21 cellular contexts compared by ENCODE assay signal in genomic region chr12:95484524-95484923, GRCh38. TPM values are rescaled to one million over a fixed set of nuclear protein-coding genes. Genes with fewer than 3 reads are reported as not detected.
DNase-seq lines count a peak whose midpoint lies in the region; ATAC-seq and TF ChIP-seq lines count a peak whose summit lies in the region.
"Had no signal": no experiment of that assay in that cellular context is flagged by ENCODE, and none has a peak within 500 bp of the region (broad histone marks: within the 10 kb centered on the region; RNA-seq: fewer than 3 reads in every experiment).

No MANE protein-coding gene starts in this region.

- H3K9me3 ChIP-seq in breast epithelium, result no peaks in the 10 kb centered on the region
- H3K9me3 ChIP-seq: neutrophil, thyroid gland had no signal

- no peak for TF ChIP-seq POLR2A in breast epithelium (IDR thresholded peaks at IDR 0.05)

- H3K4me1 ChIP-seq in breast epithelium, result no peaks in the 10 kb centered on the region
- H3K4me1 ChIP-seq: thyroid gland had no signal

- no TSS peak for BruUV-seq in MCF 10A (replicated peaks; lab: Mats Ljungman, UMichigan)

- intact Hi-C loops in MCF 10A (cut with micrococcal nuclease), result no loop called here
- intact Hi-C loops in breast epithelium (cut with DNase I; ENCODE audit: low total_unique reads), result no loop called here

- CTCF ChIA-PET in MCF 10A (lab: Yijun Ruan, JAX), result no interaction called here

- no peak overlapping the region for H3K4me3 ChIP-seq in breast epithelium
- H3K4me3 ChIP-seq: dorsolateral prefrontal cortex, thyroid gland had no signal

- no peaks in the 10 kb centered on the region for H3K9me3 Mint-ChIP-seq in MCF 10A (ENCODE audit: unreplicated experiment)
- H3K9me3 Mint-ChIP-seq: immature natural killer cell; stimulated activated memory B cell treated with anti-CD40 and anti-IgM and Interleukin-4, amounts not matched to agents 10 μg/mL and 1 μg/mL and 100 μg/mL, for 72 hours had no signal

- H3K27ac Mint-ChIP-seq in MCF 10A (ENCODE audit: low read depth, unreplicated experiment), result no peak overlapping the region
- H3K27ac Mint-ChIP-seq: stimulated activated memory B cell treated with anti-CD40 and anti-IgM and Interleukin-4, amounts not matched to agents 10 μg/mL and 1 μg/mL and 100 μg/mL, for 72 hours had no signal

- peaks cover 74% of the 10 kb centered on the region for H3K36me3 Mint-ChIP-seq in MCF 10A (ENCODE audit: insufficient read depth, unreplicated experiment)

- POLR2A ChIA-PET in MCF 10A (lab: Yijun Ruan, JAX), result no interaction called here

- DNase-seq in MCF 10A (ENCODE audit: unreplicated experiment) (peak; percentile 16), breast epithelium (ENCODE audit: low spot score in 2 of 2) (no peak), fibroblast of gingiva (ENCODE audit: low read depth) (peak; percentile 58), AG20443 (ENCODE audit: low spot score) (no peak), RKO (ENCODE audit: low spot score) (no peak)
- no peak for DNase-seq in stimulated activated CD4-positive, alpha-beta T cell treated with anti-CD3 and anti-CD28 coated beads, Interleukin-4, amount 100 ng/mL, for 1 hour
- DNase-seq: activated CD4-positive, alpha-beta T cell treated with anti-CD3 and anti-CD28 coated beads for 4 hours; activated naive CD4-positive, alpha-beta T cell; brain microvascular endothelial cell; DND-41; dorsolateral prefrontal cortex; immature natural killer cell; NCI-H2107; NCI-H524 treated with DMSO at 0.1 percent for 48 hours; right cardiac atrium; thyroid gland had no signal

- peaks cover 3% of the 10 kb centered on the region for H3K36me3 ChIP-seq in breast epithelium

- TF ChIP-seq CTCF in MCF 10A (IDR thresholded peaks at IDR 0.05; ENCODE audit: unreplicated experiment) (no peak), breast epithelium (IDR thresholded peaks at IDR 0.05) (no peak)

- no peak overlapping the region for H3K4me3 Mint-ChIP-seq in MCF 10A (ENCODE audit: unreplicated experiment)
- H3K4me3 Mint-ChIP-seq: immature natural killer cell; stimulated activated memory B cell treated with anti-CD40 and anti-IgM and Interleukin-4, amounts not matched to agents 10 μg/mL and 1 μg/mL and 100 μg/mL, for 72 hours had no signal

- peaks cover 11% of the 10 kb centered on the region for H3K4me1 Mint-ChIP-seq in MCF 10A (ENCODE audit: insufficient read depth, unreplicated experiment)

- H3K27me3 ChIP-seq in breast epithelium, result no peaks in the 10 kb centered on the region
- H3K27me3 ChIP-seq: brain microvascular endothelial cell, dorsolateral prefrontal cortex, neutrophil, thyroid gland had no signal

- no peaks in the 10 kb centered on the region for H3K27me3 Mint-ChIP-seq in MCF 10A (ENCODE audit: insufficient read depth, unreplicated experiment)
- H3K27me3 Mint-ChIP-seq: stimulated activated memory B cell treated with anti-CD40 and anti-IgM and Interleukin-4, amounts not matched to agents 10 μg/mL and 1 μg/mL and 100 μg/mL, for 72 hours had no signal

- ATAC-seq in SK-N-SH treated with all-trans-retinoic acid at 6 μM for 48 hours, result peak; percentile 95
- ATAC-seq in HG02885 (IDR thresholded peaks at IDR 0.05; ENCODE audit: poor library complexity, unreplicated experiment), result no peak
- ATAC-seq: esophagus mucosa; right cardiac atrium; stimulated activated memory B cell treated with anti-CD40 and anti-IgM and Interleukin-4, amounts not matched to agents 10 μg/mL and 1 μg/mL and 100 μg/mL, for 72 hours had no signal

- peak overlapping the region in 1 of 2 donors; percentile 27 for H3K27ac ChIP-seq in breast epithelium
- H3K27ac ChIP-seq: brain microvascular endothelial cell, neutrophil, thyroid gland had no signal

TF ChIP-seq in SK-N-SH treated with all-trans-retinoic acid at 6 μM for 48 hours, 23 proteins besides CTCF, POLR2A, EP300 and RAD21:
- TF ChIP-seq ZNF8 (CRISPR knock-in tag; IDR thresholded peaks at IDR 0.05) (no peak), ISL1 (CRISPR knock-in tag; IDR thresholded peaks at IDR 0.05) (peak; percentile 57), TCF4 (CRISPR knock-in tag; IDR thresholded peaks at IDR 0.05; ENCODE audit: borderline replicate concordance) (no peak; the same call in 1 of the 2 replicates), TOX (CRISPR knock-in tag; IDR thresholded peaks at IDR 0.05; ENCODE audit: borderline replicate concordance) (peak; percentile 50; the same call in 1 of the 2 replicates)

RNA-seq across cellular contexts. Expression of gene METAP2, which starts 10.6 kb away (rescaled TPM):
- 91.5 and 122 TPM in 2 replicates for total RNA-seq in MCF 10A (2022)
- total RNA-seq in breast epithelium, result 10 to 100 TPM; 58.7 to 67.8 (median 59.6) TPM

Comparison
In these comparisons a context has a peak if more than half of its experiments do, and no peak if none do; other contexts are left out.
1. DNase-seq: peak in MCF 10A (single experiment) and fibroblast of gingiva (single experiment); none in breast epithelium (0 of 2), AG20443 (single experiment), RKO (single experiment) and stimulated activated CD4-positive, alpha-beta T cell treated with anti-CD3 and anti-CD28 coated beads, Interleukin-4, amount 100 ng/mL, for 1 hour (single experiment).